1 cellular context compared by ENCODE assay signal in genomic region chr19:50706387-50706786, GRCh38.
TF ChIP-seq lines count a peak whose summit lies in the region.

No MANE protein-coding gene starts in this region.

TF ChIP-seq in H1, 55 proteins besides CTCF, POLR2A, EP300 and RAD21:
- TF ChIP-seq RFX5 (IDR thresholded peaks at IDR 0.05; ENCODE audit: borderline replicate concordance, low read depth, low read length) (no peak), KDM1A (IDR thresholded peaks at IDR 0.05; ENCODE audit: borderline replicate concordance, low read length) (0 out of 2 replicates have a peak, but pooled peaks have one; percentile 25), HDAC2 (IDR thresholded peaks at IDR 0.05; ENCODE audit: borderline replicate concordance in 1 of 2, low read depth in 2 of 2, low read length in 2 of 2) (no peak)
